Comparison of ENCODE assay signal across 23 cellular contexts in the genomic region with DNA sequence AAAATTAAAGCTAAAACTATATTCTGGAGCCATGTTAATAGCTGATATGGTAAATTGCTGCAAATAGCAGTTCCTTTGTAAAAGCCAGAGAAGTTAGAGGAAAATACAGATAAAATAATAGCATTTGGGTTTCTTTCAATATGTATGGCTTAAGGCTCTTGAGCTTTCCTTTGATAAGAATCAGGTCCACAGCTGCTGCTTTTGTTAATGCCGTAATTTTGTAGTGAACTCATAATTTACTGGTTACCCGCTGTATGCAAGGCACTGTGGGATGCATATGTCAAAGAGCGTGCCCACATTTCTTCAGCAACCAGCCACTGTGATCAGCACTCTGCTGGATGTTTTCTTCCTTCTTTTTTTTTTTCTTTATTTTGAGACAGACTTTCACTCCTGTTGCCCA.
"Had no signal": no experiment of that assay in that cellular context is flagged by ENCODE, and none has a peak within 500 bp of the region (broad histone marks: within the 10 kb centered on the region; RNA-seq: fewer than 3 reads in every experiment).

No MANE protein-coding gene starts in this region.

- H3K4me3 ChIP-seq: dorsolateral prefrontal cortex, lower lobe of right lung, ovary, psoas muscle, sigmoid colon, stomach, tibial artery had no signal

- H3K4me3 Mint-ChIP-seq: immature natural killer cell; natural killer cell; stimulated activated effector memory CD8-positive, alpha-beta T cell treated with anti-CD3 and anti-CD28 coated beads, Interleukin-12 subunit alpha, Interleukin-12 subunit beta, amount 100 ng/mL, for 72 hours; type B pancreatic cell had no signal

- H3K9me3 ChIP-seq: lower lobe of right lung, ovary, sigmoid colon, stomach, tibial artery had no signal

- DNase-seq: dorsolateral prefrontal cortex; effector CD4-positive, alpha-beta T cell; hypothalamus; immature natural killer cell; islet precursor cell; kidney glomerular epithelial cell; left colon; left ventricle myocardium superior; lower lobe of right lung; natural killer cell; occipital lobe; ovary; posterior cingulate gyrus; psoas muscle; right cardiac atrium; sigmoid colon; stimulated activated CD4-positive, alpha-beta T cell treated with anti-CD3 and anti-CD28 coated beads, Interleukin-2, amount 100 ng/mL, for 24 hours; stimulated activated CD4-positive, alpha-beta T cell treated with anti-CD3 and anti-CD28 coated beads, Interleukin-4, amount 100 ng/mL, for 24 hours; stimulated activated naive CD4-positive, alpha-beta T cell treated with Interleukin-2 at 50 U/mL for 16 hours; stomach; tibial artery had no signal

- H3K36me3 ChIP-seq: lower lobe of right lung, ovary, sigmoid colon, stomach, tibial artery had no signal

- H3K27me3 Mint-ChIP-seq: type B pancreatic cell had no signal

- H3K27ac ChIP-seq: lower lobe of right lung, ovary, psoas muscle, sigmoid colon, stomach, tibial artery had no signal

- H3K9me3 Mint-ChIP-seq: natural killer cell; stimulated activated effector memory CD8-positive, alpha-beta T cell treated with anti-CD3 and anti-CD28 coated beads, Interleukin-12 subunit alpha, Interleukin-12 subunit beta, amount 100 ng/mL, for 72 hours; type B pancreatic cell had no signal

- H3K27ac Mint-ChIP-seq: immature natural killer cell; natural killer cell; stimulated activated effector memory CD8-positive, alpha-beta T cell treated with anti-CD3 and anti-CD28 coated beads, Interleukin-12 subunit alpha, Interleukin-12 subunit beta, amount 100 ng/mL, for 72 hours; type B pancreatic cell had no signal

- H3K36me3 Mint-ChIP-seq: immature natural killer cell; natural killer cell; stimulated activated effector memory CD8-positive, alpha-beta T cell treated with anti-CD3 and anti-CD28 coated beads, Interleukin-12 subunit alpha, Interleukin-12 subunit beta, amount 100 ng/mL, for 72 hours; type B pancreatic cell had no signal

- H3K4me1 Mint-ChIP-seq: stimulated activated effector memory CD8-positive, alpha-beta T cell treated with anti-CD3 and anti-CD28 coated beads, Interleukin-12 subunit alpha, Interleukin-12 subunit beta, amount 100 ng/mL, for 72 hours had no signal

- ATAC-seq: left colon; left ventricle myocardium superior; lower lobe of right lung; natural killer cell; psoas muscle; right cardiac atrium; stimulated activated effector memory CD8-positive, alpha-beta T cell treated with anti-CD3 and anti-CD28 coated beads, Interleukin-12 subunit alpha, Interleukin-12 subunit beta, amount 100 ng/mL, for 72 hours had no signal

- H3K27me3 ChIP-seq: dorsolateral prefrontal cortex, ovary, sigmoid colon, stomach, tibial artery had no signal
